ENCODE assay signal across 28 cellular contexts in the genomic region with DNA sequence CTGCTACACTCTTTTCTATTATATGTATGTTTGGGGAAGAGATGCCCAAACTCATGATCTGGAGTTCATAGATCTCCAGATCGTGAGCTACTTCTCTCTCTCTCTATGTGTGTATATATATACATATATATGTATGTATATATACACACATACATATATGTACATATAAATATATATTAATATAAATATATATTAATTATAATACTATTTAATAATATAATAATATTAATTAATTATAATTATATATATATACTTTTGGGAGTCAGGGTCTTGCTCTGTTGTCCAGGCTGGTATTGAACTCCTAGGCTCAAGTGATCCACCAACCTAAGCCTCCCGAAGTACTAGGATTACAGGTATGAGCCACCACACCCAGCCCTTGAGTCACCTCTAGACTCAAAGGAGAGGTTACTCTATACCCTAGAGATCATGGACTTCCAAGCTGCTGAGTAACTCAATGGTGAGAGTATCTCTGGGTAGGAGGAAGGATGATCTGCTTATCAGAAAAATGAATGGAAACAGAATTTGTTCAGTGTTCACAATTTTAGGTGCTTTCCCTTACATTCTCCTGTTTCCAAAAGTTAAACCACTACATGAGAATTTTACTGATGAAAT.
"Had no signal": no experiment of that assay in that cellular context is flagged by ENCODE, and none has a peak within 500 bp of the region (broad histone marks: within the 10 kb centered on the region; RNA-seq: fewer than 3 reads in every experiment).

No MANE protein-coding gene starts in this region.

- H3K9me3 Mint-ChIP-seq: immature natural killer cell; naive thymus-derived CD4-positive, alpha-beta T cell; natural killer cell treated with Interleukin-12 subunit alpha and Interleukin-12 subunit beta and Interleukin-15 and Interleukin-18, amount 100 ng/mL, for 72 hours had no signal

- DNase-seq: hypothalamus; immature natural killer cell; kidney; left ventricle myocardium inferior; mesendoderm; midbrain; mucosa of descending colon; naive thymus-derived CD4-positive, alpha-beta T cell; ovary; stimulated activated CD4-positive, alpha-beta T cell treated with anti-CD3 and anti-CD28 coated beads, Interleukin-12 subunit alpha, Interleukin-12 subunit beta, amount 100 ng/mL, for 4 hours; stimulated activated CD4-positive, alpha-beta T cell treated with anti-CD3 and anti-CD28 coated beads, Interleukin-15, amount 100 ng/mL, for 24 hours; stimulated activated CD4-positive, alpha-beta T cell treated with anti-CD3 and anti-CD28 coated beads, Interleukin-2, amount 100 ng/mL, for 24 hours; stimulated activated CD4-positive, alpha-beta T cell treated with anti-CD3 and anti-CD28 coated beads, Interleukin-4, amount 100 ng/mL, for 1 hour; stimulated activated naive CD4-positive, alpha-beta T cell; tibial artery; trophoblast cell; upper lobe of right lung had no signal

- H3K36me3 ChIP-seq: left ventricle myocardium inferior, ovary, right atrium auricular region, suprapubic skin, thoracic aorta, tibial artery, upper lobe of right lung had no signal

- H3K27me3 Mint-ChIP-seq: progenitor cell of endocrine pancreas had no signal

- ATAC-seq: mucosa of descending colon; naive thymus-derived CD4-positive, alpha-beta T cell; natural killer cell treated with Interleukin-12 subunit alpha and Interleukin-12 subunit beta and Interleukin-15 and Interleukin-18, amount 100 ng/mL, for 72 hours; sciatic nerve; upper lobe of right lung had no signal

- H3K9me3 ChIP-seq: left ventricle myocardium inferior, mucosa of descending colon, ovary, right atrium auricular region, suprapubic skin, thoracic aorta, tibial artery, upper lobe of right lung had no signal

- H3K27ac Mint-ChIP-seq: immature natural killer cell; natural killer cell treated with Interleukin-12 subunit alpha and Interleukin-12 subunit beta and Interleukin-15 and Interleukin-18, amount 100 ng/mL, for 72 hours; progenitor cell of endocrine pancreas; stimulated activated naive CD8-positive, alpha-beta T cell treated with anti-CD3 and anti-CD28 coated beads, Interleukin-15, Interleukin-2, amounts not matched to agents 100 ng/mL and 50 ng/mL, for 24 hours had no signal

- H3K4me1 ChIP-seq: upper lobe of right lung had no signal

- H3K27me3 ChIP-seq: ovary, right atrium auricular region, suprapubic skin, tibial artery, upper lobe of right lung had no signal

- H3K4me3 Mint-ChIP-seq: immature natural killer cell; naive thymus-derived CD4-positive, alpha-beta T cell; natural killer cell treated with Interleukin-12 subunit alpha and Interleukin-12 subunit beta and Interleukin-15 and Interleukin-18, amount 100 ng/mL, for 72 hours; stimulated activated naive CD8-positive, alpha-beta T cell treated with anti-CD3 and anti-CD28 coated beads, Interleukin-15, Interleukin-2, amounts not matched to agents 100 ng/mL and 50 ng/mL, for 24 hours had no signal

- H3K27ac ChIP-seq: left ventricle myocardium inferior, ovary, right atrium auricular region, skin epidermis, suprapubic skin, thoracic aorta, tibial artery, upper lobe of right lung had no signal

- FAIRE-seq: islet of Langerhans, kidney, urothelium cell line had no signal

- H3K36me3 Mint-ChIP-seq: natural killer cell treated with Interleukin-12 subunit alpha and Interleukin-12 subunit beta and Interleukin-15 and Interleukin-18, amount 100 ng/mL, for 72 hours had no signal

- H3K4me3 ChIP-seq: left ventricle myocardium inferior, lung, mucosa of descending colon, ovary, right atrium auricular region, skin epidermis, suprapubic skin, thoracic aorta, tibial artery, upper lobe of right lung had no signal
